ENCODE assay signal across 9 cellular contexts in genomic region chr7:471866-472639, GRCh38. TPM values are rescaled to one million over a fixed set of nuclear protein-coding genes. Genes with fewer than 3 reads are reported as not detected.
DNase-seq lines count a peak whose midpoint lies in the region; FAIRE-seq and TF ChIP-seq lines count a peak whose summit lies in the region.
"Had no signal": no experiment of that assay in that cellular context is flagged by ENCODE, and none has a peak within 500 bp of the region (broad histone marks: within the 10 kb centered on the region; RNA-seq: fewer than 3 reads in every experiment).

No MANE protein-coding gene starts in this region.

- H3K4me1 ChIP-seq in kidney (ENCODE audit: control insufficient read depth in 1 of 2, insufficient read depth in 1 of 2, low read depth in 1 of 2, low read length in 2 of 2) (peaks cover 0 to 8% of the 10 kb centered on the region in 2 donors), spleen (peaks cover 0 to 27% (median 12%) of the 10 kb centered on the region in 6 donors)

- peak; percentile 56 for DNase-seq in HEK293T (ENCODE audit: extremely low spot score)
- DNase-seq in brain microvascular endothelial cell = peak; percentile 99
- peak; percentile 97 for DNase-seq in kidney
- peak; percentile 80 for DNase-seq in spleen
- no peak for DNase-seq in GM20000 (ENCODE audit: low spot score)
- no peak for DNase-seq in NCI-H748 (lab: John Stamatoyannopoulos, UW; ENCODE audit: unreplicated experiment)
- DNase-seq in NCI-H1105 treated with DMSO at 0.1 percent for 48 hours (lab: John Stamatoyannopoulos, UW) = no peak

- FAIRE-seq in kidney (lab: Jason Lieb, UNC) = no peak
- FAIRE-seq: endometrium had no signal

- WGBS in spleen, 5 donors = 57 to 74% (median 59%) methylated on average over 15 to 26 of the region's 26 CpGs

- in situ Hi-C loops in brain microvascular endothelial cell (cut with HindIII; ENCODE audit: low pct_ligation_motif_present, low sequenced_read_pairs) = no loop called here

- intact Hi-C loops in kidney (cut with DNase I) = no loop called here
- intact Hi-C loops in spleen (cut with DNase I; ENCODE audit: low total_unique reads) = no loop called here

- CTCF ChIA-PET in HEK293T (lab: Yijun Ruan, JAX) = no interaction called here

- H3K9ac ChIP-seq in kidney (ENCODE audit: low read length in 2 of 2) = no peak overlapping the region

- no peak overlapping the region for H3K4me3 ChIP-seq in brain microvascular endothelial cell (ENCODE audit: low read depth, low read length)
- no peak overlapping the region for H3K4me3 ChIP-seq in kidney (ENCODE audit: low read length in 2 of 2)
- H3K4me3 ChIP-seq in spleen = no peak overlapping the region
- H3K4me3 ChIP-seq: SK-N-MC had no signal

- H3K36me3 ChIP-seq in brain microvascular endothelial cell (replicated peaks) (no peaks in the 10 kb centered on the region), kidney (ENCODE audit: control insufficient read depth in 1 of 2, insufficient read depth in 2 of 2, low read length in 2 of 2) (no peaks in the 10 kb centered on the region), spleen (no peaks in the 10 kb centered on the region)

- TF ChIP-seq POLR2A in spleen (IDR thresholded peaks at IDR 0.05) = no peak

- POLR2A ChIA-PET in HEK293T (lab: Yijun Ruan, JAX) = no interaction called here

- H3K9me3 ChIP-seq in kidney (ENCODE audit: control insufficient read depth in 1 of 2, low read length in 2 of 2) (peaks cover 0 to 6% of the 10 kb centered on the region in 2 donors), spleen (peaks cover 0 to 21% (median 10%) of the 10 kb centered on the region in 8 donors)

- TF ChIP-seq CTCF in brain microvascular endothelial cell (IDR thresholded peaks at IDR 0.05; ENCODE audit: low read depth, low read length, missing control alignments) (no peak), kidney (IDR thresholded peaks at IDR 0.05; ENCODE audit: borderline replicate concordance, extremely low read depth, insufficient read depth) (no peak), spleen (IDR thresholded peaks at IDR 0.05 in 8 of 11, conservative IDR thresholded peaks at IDR 0.05 in 3 of 11) (no peak), GM20000 (IDR thresholded peaks at IDR 0.05; ENCODE audit: extremely low read depth, missing control alignments) (no peak)

- H3K27me3 ChIP-seq in brain microvascular endothelial cell (replicated peaks) (no peaks in the 10 kb centered on the region), spleen (replicated peaks in 1 of 7) (peaks cover 0 to 18% (median 0%) of the 10 kb centered on the region in 7 donors)

- H3K27ac ChIP-seq in brain microvascular endothelial cell (peak overlapping the region; percentile 79), kidney (ENCODE audit: low read depth in 2 of 2, low read length in 2 of 2) (peak overlapping the region; percentile 64 to 83), spleen (peak overlapping the region; percentile 30 to 77 (median 68))
- H3K27ac ChIP-seq: SK-N-MC had no signal

TF ChIP-seq in HEK293T, 16 proteins besides CTCF, POLR2A, EP300 and RAD21:
- TF ChIP-seq BHLHE40 (IDR thresholded peaks at IDR 0.05; ENCODE audit: borderline replicate concordance) (no peak), SP1 (IDR thresholded peaks at IDR 0.05) (no peak), FOXK2 (IDR thresholded peaks at IDR 0.05) (no peak), NFRKB (IDR thresholded peaks at IDR 0.05) (no peak), FOXM1 (IDR thresholded peaks at IDR 0.05; ENCODE audit: borderline replicate concordance) (no peak), FOXA1 (IDR thresholded peaks at IDR 0.05) (no peak), HDGF (IDR thresholded peaks at IDR 0.05; ENCODE audit: borderline replicate concordance) (no peak), ELF4 (IDR thresholded peaks at IDR 0.05) (no peak), LEF1 (IDR thresholded peaks at IDR 0.05; ENCODE audit: borderline replicate concordance) (no peak), ZNF384 (IDR thresholded peaks at IDR 0.05) (no peak), ARNT (IDR thresholded peaks at IDR 0.05) (no peak), SUZ12 (IDR thresholded peaks at IDR 0.05) (no peak), PKNOX1 (IDR thresholded peaks at IDR 0.05) (no peak), CTBP1 (IDR thresholded peaks at IDR 0.05; ENCODE audit: borderline replicate concordance) (no peak), L3MBTL2 (conservative IDR thresholded peaks at IDR 0.05) (no peak; the same call in 1 of the 2 replicates), TARDBP (IDR thresholded peaks at IDR 0.05) (no peak)

RNA-seq across cellular contexts. Expression of gene PDGFA, which starts 47.6 kb away (rescaled TPM):
- 53.0 TPM for total RNA-seq in kidney
- 14.1 TPM for polyA plus RNA-seq in kidney (ENCODE audit: insufficient read depth, low read depth, low replicate concordance)
- total RNA-seq in spleen = 10 to 100 TPM; 16.1 to 49.5 (median 24.5) TPM
- 10 to 100 TPM in 1 of 3 donors, 1 to 10 TPM in 2; 6.1 to 16.8 (median 9.9) TPM for polyA plus RNA-seq in spleen

Comparison
In these comparisons a context has a peak if more than half of its experiments do, and no peak if none do; other contexts are left out.
1. DNase-seq: peak in HEK293T (single experiment), brain microvascular endothelial cell (single experiment), kidney (single experiment) and spleen (single experiment); none in GM20000 (single experiment), NCI-H748 (single experiment) and NCI-H1105 treated with DMSO at 0.1 percent for 48 hours (single experiment).
2. Peak in every context shown above with its lines, with median percentiles within 50 percentile points of each other: H3K27ac ChIP-seq.